In the genomic region with DNA sequence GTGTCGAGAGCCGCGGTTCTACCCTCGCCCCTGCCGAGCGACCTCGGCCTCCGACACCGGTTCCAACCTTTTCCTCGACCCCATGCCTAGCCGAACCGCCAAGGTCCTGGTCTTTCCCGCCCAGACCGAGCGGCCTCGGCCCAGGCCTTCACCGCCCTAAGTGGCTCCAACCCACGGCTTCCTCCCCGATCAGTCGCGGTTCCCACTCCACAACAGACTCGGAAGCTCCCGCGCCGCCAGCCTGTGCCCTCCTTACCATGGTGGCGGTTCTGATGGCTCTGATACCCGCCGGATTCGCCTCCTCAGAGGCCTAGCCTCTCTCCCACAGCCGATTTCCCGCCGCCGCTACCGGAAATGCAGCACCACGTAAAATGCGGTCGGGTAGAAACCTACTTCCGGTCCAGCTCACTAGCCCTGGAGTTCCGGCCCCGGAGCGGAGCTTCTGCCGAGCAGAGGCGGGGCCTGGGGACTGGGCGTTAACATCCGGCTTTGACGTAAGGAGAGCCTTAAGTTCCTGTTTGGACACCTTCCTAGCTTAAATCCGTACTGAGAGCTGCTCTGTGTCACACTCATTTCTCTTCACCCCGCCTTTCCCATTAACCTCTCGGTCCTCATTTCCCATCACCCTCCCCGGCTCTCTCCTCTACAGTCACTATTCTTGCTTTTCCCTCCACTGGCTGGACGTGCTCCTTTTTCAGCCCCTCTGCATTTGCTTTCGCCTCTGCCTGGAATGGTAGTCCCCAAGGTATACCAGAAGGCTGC, we compare ENCODE assay signal across 8 cellular contexts. TPM values are rescaled to one million over a fixed set of nuclear protein-coding genes. Genes with fewer than 3 reads are reported as not detected.
A peak's percentile ranks its signal among the peaks of the same experiment; 100 is the strongest.
DNase-seq lines count a peak whose midpoint lies in the region; ATAC-seq, FAIRE-seq and TF ChIP-seq lines count a peak whose summit lies in the region.

A gene (minus strand): TSS at position 358 of the 762 bp plus-strand sequence. CDS start 99 bp downstream, at position 259.

- H3K4me3 ChIP-seq in astrocyte (ENCODE audit: insufficient read depth, low read depth, low read length) (peak within 1 kb of the TSS; percentile 90), rectal smooth muscle tissue (ENCODE audit: low read length) (peak within 1 kb of the TSS; percentile 82), aorta (ENCODE audit: low read length in 2 of 2) (peak within 1 kb of the TSS; percentile 53 to 75)

- peak within 1 kb of the TSS; percentile 99 for H3K9ac ChIP-seq in astrocyte (ENCODE audit: low read length)
- H3K9ac ChIP-seq in rectal smooth muscle tissue (ENCODE audit: low read length) = peak within 1 kb of the TSS; percentile 91

- peaks cover 18% of the 10 kb centered on the region for H3K36me3 ChIP-seq in astrocyte (ENCODE audit: insufficient read depth, low read length)
- peaks cover 11% of the 10 kb centered on the region for H3K36me3 ChIP-seq in rectal smooth muscle tissue (ENCODE audit: control insufficient read depth, insufficient read depth, low read length)
- H3K36me3 ChIP-seq in aorta (ENCODE audit: control insufficient read depth in 1 of 2, insufficient read depth in 2 of 2, low read length in 1 of 2) = peaks cover 0 to 2% of the 10 kb centered on the region in 2 donors

- peak; percentile 63 for FAIRE-seq in astrocyte (lab: Jason Lieb, UNC)

- 0 to 1% methylated on average over 52 of the region's 52 CpGs for WGBS in aorta, 2 donors

- intact Hi-C loops in aorta (cut with DNase I) = loop anchor here (5.0 to 10.0 kb wide), 3 partner anchors 37 to 1356 kb away; a partner anchor contains a TSS

- H3K9me3 ChIP-seq in astrocyte (ENCODE audit: insufficient read depth, low read depth, low read length) (no peaks in the 10 kb centered on the region), aorta (ENCODE audit: control insufficient read depth, low read length) (no peaks in the 10 kb centered on the region)

- peak; percentile 96 for TF ChIP-seq POLR2A in GM18505 (IDR thresholded peaks at IDR 0.05; ENCODE audit: borderline replicate concordance, extremely low read depth, insufficient read depth, insufficient read length)

- no peaks in the 10 kb centered on the region for H3K27me3 Mint-ChIP-seq in astrocyte (ENCODE audit: low read depth, unreplicated experiment)

- peak within 1 kb of the TSS; percentile 89 for H3K4me2 ChIP-seq in astrocyte (ENCODE audit: low read length)

- ATAC-seq in GM18505 (IDR thresholded peaks at IDR 0.05; ENCODE audit: unreplicated experiment) (peak; percentile 95), HG02973 (IDR thresholded peaks at IDR 0.05; ENCODE audit: unreplicated experiment) (peak; percentile 91), aorta (ENCODE audit: low FRiP score) (peak; percentile 99)

- peaks cover 50% of the 10 kb centered on the region for H3K79me2 ChIP-seq in astrocyte (ENCODE audit: insufficient read depth, low read length)

- peak; percentile 98 for DNase-seq in NCI-H2029 (lab: John Stamatoyannopoulos, UW)
- peak; percentile 93 for DNase-seq in T-helper 22 cell (ENCODE audit: low read depth)
- DNase-seq in astrocyte (ENCODE audit: low read depth) = peak; percentile 99
- DNase-seq in hepatic stellate cell (ENCODE audit: low spot score) = peak; percentile 94
- DNase-seq in aorta = peak; percentile 98

- H4K20me1 ChIP-seq in astrocyte (ENCODE audit: insufficient read depth, low read length) = peaks cover 44% of the 10 kb centered on the region

- H3K36me3 Mint-ChIP-seq in astrocyte (ENCODE audit: low read depth, unreplicated experiment) = peaks cover 9% of the 10 kb centered on the region

- H3K27me3 ChIP-seq in astrocyte (ENCODE audit: insufficient read depth, low read length) = no peaks in the 10 kb centered on the region
- H3K27me3 ChIP-seq in rectal smooth muscle tissue (ENCODE audit: control insufficient read depth, insufficient read depth, low read length) = no peaks in the 10 kb centered on the region
- H3K27me3 ChIP-seq in aorta (ENCODE audit: control insufficient read depth in 1 of 2, insufficient read depth in 2 of 2, low read length in 1 of 2) = no peaks in the 10 kb centered on the region

- peaks cover 20% of the 10 kb centered on the region for H3K4me1 Mint-ChIP-seq in astrocyte (ENCODE audit: low read depth, unreplicated experiment)

- H3K4me1 ChIP-seq in astrocyte (ENCODE audit: insufficient read depth, low read length) (peaks cover 8% of the 10 kb centered on the region), rectal smooth muscle tissue (ENCODE audit: control insufficient read depth, insufficient read depth, low read length) (peaks cover 13% of the 10 kb centered on the region), aorta (ENCODE audit: control insufficient read depth in 1 of 2, insufficient read depth in 2 of 2, low read length in 2 of 2) (no peaks in the 10 kb centered on the region)

- no peaks in the 10 kb centered on the region for H3K9me3 Mint-ChIP-seq in astrocyte (ENCODE audit: unreplicated experiment)

- peak within 1 kb of the TSS; percentile 95 for H3K27ac ChIP-seq in astrocyte (ENCODE audit: low read depth, low read length)
- peak within 1 kb of the TSS; percentile 89 for H3K27ac ChIP-seq in rectal smooth muscle tissue (ENCODE audit: low read depth, low read length)
- H3K27ac ChIP-seq in aorta (ENCODE audit: low read depth in 1 of 2, low read length in 2 of 2) = peak within 1 kb of the TSS; percentile 64 to 98

- peak within 1 kb of the TSS; percentile 94 for H3K27ac Mint-ChIP-seq in astrocyte (ENCODE audit: unreplicated experiment)

- H2AFZ ChIP-seq in astrocyte (ENCODE audit: low read depth, low read length) = peak within 1 kb of the TSS; percentile 64

- peak within 1 kb of the TSS; percentile 95 for H3K4me3 Mint-ChIP-seq in astrocyte (ENCODE audit: unreplicated experiment)

- no peak for TF ChIP-seq CTCF in astrocyte (IDR thresholded peaks at IDR 0.05; ENCODE audit: insufficient read depth, low read depth, low read length)

RNA-seq across cellular contexts. Expression of the gene that starts here (rescaled TPM):
- total RNA-seq in astrocyte = 193 and 207 TPM in 2 replicates
- total RNA-seq in aorta = 10 to 100 TPM; 84.2 to 89.8 TPM
- polyA plus RNA-seq in aorta = 100 to 1,000 TPM; 106 to 116 TPM

Comparison
In these comparisons a context has a peak if more than half of its experiments do, and no peak if none do; other contexts are left out.
1. Peak in every context shown above with its lines: DNase-seq, ATAC-seq, H3K4me3 ChIP-seq and H3K27ac ChIP-seq.